ENCODE assay signal across 1 cellular context in the genomic region with DNA sequence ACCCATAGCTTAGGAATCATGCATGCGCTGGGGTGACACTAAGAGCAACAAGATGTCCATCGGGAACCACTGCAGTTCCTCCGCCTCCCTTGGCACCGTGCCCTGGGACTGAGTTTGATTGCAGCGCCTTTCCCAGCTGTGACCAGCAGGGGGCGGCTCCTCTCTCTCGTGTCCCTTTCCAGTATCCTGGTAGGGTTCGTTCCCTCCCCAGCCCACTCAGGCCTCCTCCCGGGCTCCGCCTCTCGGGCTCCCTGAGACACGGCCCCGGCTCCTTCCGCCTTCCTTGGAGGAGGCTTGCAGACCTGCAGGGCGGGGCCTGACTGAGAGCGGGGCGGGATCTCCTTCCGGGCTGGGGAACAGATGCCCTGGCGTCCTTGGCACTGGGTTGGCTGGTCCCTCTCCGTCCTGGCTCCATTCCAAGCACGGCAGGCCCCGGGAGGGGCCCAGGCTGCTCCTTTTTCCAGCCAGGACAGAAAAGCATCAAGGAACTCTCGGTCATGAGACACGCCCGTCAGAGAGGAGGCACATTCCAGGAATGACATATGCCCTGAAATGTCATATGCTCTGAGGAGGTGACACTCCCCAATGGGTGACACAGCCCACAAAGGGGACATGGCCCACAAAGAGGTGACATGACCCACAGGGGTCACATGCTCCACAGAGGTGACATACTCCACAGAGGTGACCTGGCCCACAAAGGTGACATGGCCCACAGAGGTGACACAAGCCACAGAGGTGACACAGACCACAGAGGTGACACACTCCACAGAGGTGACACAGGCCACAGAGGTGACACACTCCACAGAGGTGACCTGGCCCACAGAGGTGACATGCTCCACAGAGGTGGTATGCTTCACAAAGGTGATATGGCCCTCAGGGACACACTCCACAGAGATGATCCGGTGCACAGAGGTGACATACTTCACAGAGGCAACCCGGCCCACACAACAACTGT.
A peak's percentile ranks its signal among the peaks of the same experiment; 100 is the strongest.
TF ChIP-seq lines count a peak whose summit lies in the region.

No MANE protein-coding gene starts in this region.

TF ChIP-seq in A549, 52 proteins besides CTCF, POLR2A, EP300 and RAD21 (continued from another document):
- TF ChIP-seq, protein P1, sequence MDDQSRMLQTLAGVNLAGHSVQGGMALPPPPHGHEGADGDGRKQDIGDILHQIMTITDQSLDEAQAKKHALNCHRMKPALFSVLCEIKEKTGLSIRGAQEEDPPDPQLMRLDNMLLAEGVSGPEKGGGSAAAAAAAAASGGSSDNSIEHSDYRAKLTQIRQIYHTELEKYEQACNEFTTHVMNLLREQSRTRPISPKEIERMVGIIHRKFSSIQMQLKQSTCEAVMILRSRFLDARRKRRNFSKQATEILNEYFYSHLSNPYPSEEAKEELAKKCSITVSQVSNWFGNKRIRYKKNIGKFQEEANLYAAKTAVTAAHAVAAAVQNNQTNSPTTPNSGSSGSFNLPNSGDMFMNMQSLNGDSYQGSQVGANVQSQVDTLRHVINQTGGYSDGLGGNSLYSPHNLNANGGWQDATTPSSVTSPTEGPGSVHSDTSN (IDR thresholded peaks at IDR 0.05) = no peak
- TF ChIP-seq HOXB13 (CRISPR knock-in tag; IDR thresholded peaks at IDR 0.05; ENCODE audit: low read depth) (no peak), E2F6 (IDR thresholded peaks at IDR 0.05; ENCODE audit: borderline replicate concordance, low read depth) (no peak), MYC (IDR thresholded peaks at IDR 0.05; ENCODE audit: borderline replicate concordance, low read length) (no peak), NR3C1 (IDR thresholded peaks at IDR 0.05) (no peak), NPAS2 (CRISPR knock-in tag; IDR thresholded peaks at IDR 0.05; ENCODE audit: borderline replicate concordance) (no peak), NFE2L2 (conservative IDR thresholded peaks at IDR 0.05; ENCODE audit: low read length) (no peak), CEBPB (IDR thresholded peaks at IDR 0.05) (no peak), RNF2 (IDR thresholded peaks at IDR 0.05; ENCODE audit: borderline replicate concordance, low read depth) (no peak), CBX8 (IDR thresholded peaks at IDR 0.05) (no peak), GATA3 (IDR thresholded peaks at IDR 0.05; ENCODE audit: borderline replicate concordance) (peak; percentile 21; the same call in 1 of the 2 replicates)
